In the genomic region with DNA sequence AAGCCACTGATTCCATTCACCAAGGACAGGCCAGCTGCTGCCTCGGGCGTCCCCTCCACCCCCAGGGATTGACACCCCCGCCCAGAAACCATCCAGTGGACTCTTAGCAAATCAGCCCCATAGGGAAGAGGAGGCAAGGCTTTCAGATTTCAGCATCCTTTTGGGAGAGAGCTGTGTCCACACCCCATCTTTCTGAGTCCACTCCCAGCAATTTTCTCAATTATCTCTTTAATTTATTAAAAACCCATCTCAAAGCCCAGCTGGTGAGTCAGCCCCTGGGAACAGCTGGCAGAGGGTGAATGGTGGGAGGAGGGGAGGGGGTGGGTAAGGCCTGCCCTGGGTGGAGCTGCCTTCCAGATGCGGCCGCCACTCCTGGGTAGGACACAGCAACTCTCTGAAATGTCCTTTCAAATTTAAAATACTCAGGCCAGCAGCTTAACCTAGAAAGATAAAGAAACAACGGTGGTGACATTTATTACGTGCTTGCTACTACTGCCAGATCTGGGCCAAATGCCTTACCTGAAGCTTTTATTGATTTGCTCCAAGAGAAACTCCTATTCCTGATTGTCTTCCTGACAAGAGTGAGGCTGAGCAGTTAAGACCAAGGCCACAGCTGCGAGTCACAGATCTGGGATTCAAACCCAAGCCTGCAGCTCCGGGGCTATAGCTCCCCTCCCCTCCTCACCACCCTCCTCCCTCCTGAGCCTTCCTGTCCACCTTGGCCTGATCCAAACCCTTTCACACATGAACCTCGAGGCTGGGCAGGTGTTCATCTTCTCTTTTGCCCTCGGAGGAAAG, we compare ENCODE assay signal across 16 cellular contexts.
DNase-seq lines count a peak whose midpoint lies in the region; ATAC-seq, FAIRE-seq and TF ChIP-seq lines count a peak whose summit lies in the region.
"Had no signal": no experiment of that assay in that cellular context is flagged by ENCODE, and none has a peak within 500 bp of the region (broad histone marks: within the 10 kb centered on the region; RNA-seq: fewer than 3 reads in every experiment).

No MANE protein-coding gene starts in this region.

- intact Hi-C loops in right cardiac atrium (cut with DNase I), result no loop called here

- H3K4me3 Mint-ChIP-seq in brain, result no peak overlapping the region

- no peak for TF ChIP-seq CTCF in brain (conservative IDR thresholded peaks at IDR 0.05)
- no peak for TF ChIP-seq CTCF in upper lobe of left lung (IDR thresholded peaks at IDR 0.05)

- H3K4me1 ChIP-seq in right cardiac atrium (ENCODE audit: control insufficient read depth, insufficient read depth, low read length) (no peaks in the 10 kb centered on the region), upper lobe of left lung (peaks cover under 1 to 16% (median 9%) of the 10 kb centered on the region in 4 donors), small intestine (ENCODE audit: control insufficient read depth in 2 of 2, insufficient read depth in 1 of 2, low read depth in 1 of 2, low read length in 1 of 2) (no peaks in the 10 kb centered on the region)
- H3K4me1 ChIP-seq: transverse colon had no signal

- TF ChIP-seq POLR2A in upper lobe of left lung (IDR thresholded peaks at IDR 0.05), result no peak

- H3K27me3 ChIP-seq in right cardiac atrium (ENCODE audit: control insufficient read depth, insufficient read depth), result no peaks in the 10 kb centered on the region
- H3K27me3 ChIP-seq in upper lobe of left lung, result no peaks in the 10 kb centered on the region
- no peaks in the 10 kb centered on the region for H3K27me3 ChIP-seq in small intestine (ENCODE audit: control insufficient read depth in 2 of 2, insufficient read depth in 2 of 2, low read length in 2 of 2)
- H3K27me3 ChIP-seq: sigmoid colon, transverse colon had no signal

- peak; percentile 77 for DNase-seq in NCI-H748 (lab: John Stamatoyannopoulos, UW; ENCODE audit: unreplicated experiment)
- no peak for DNase-seq in NCI-H748 treated with DMSO at 0.1 percent for 48 hours (lab: John Stamatoyannopoulos, UW)
- peak; percentile 65 to 79 (median 78) for DNase-seq in right cardiac atrium
- no peak for DNase-seq in upper lobe of left lung
- DNase-seq in HUDEP-2 (lab: John Stamatoyannopoulos, UW; ENCODE audit: unreplicated experiment in 76 of 76), result no peak
- no peak for DNase-seq in small intestine
- DNase-seq: DMS79; effector CD8-positive, alpha-beta T cell; MM.1S; sigmoid colon; transverse colon had no signal

- WGBS in right cardiac atrium, result 54% methylated on average over 11 of the region's 11 CpGs
- WGBS in upper lobe of left lung, 2 donors, result 81% methylated on average over 11 of the region's 11 CpGs
- 28 to 61% (median 43%) methylated on average over 11 of the region's 11 CpGs for WGBS in small intestine, 3 donors

- no peaks in the 10 kb centered on the region for H3K27me3 Mint-ChIP-seq in brain

- peak overlapping the region in 3 of 5 experiments; percentile 8 to 92 (median 46) for H3K27ac Mint-ChIP-seq in brain

- ATAC-seq in right cardiac atrium (peak; percentile 59 to 64), upper lobe of left lung (ENCODE audit: low FRiP score in 2 of 2) (peak in 1 of 2 donors; percentile 25), GM19351 (IDR thresholded peaks at IDR 0.05; ENCODE audit: unreplicated experiment) (no peak)

- no peak for TF ChIP-seq EP300 in upper lobe of left lung (IDR thresholded peaks at IDR 0.05)

- H3K36me3 ChIP-seq in upper lobe of left lung (peaks cover 0 to 66% (median 26%) of the 10 kb centered on the region in 4 donors), small intestine (ENCODE audit: control insufficient read depth in 2 of 2, insufficient read depth in 2 of 2, low read length in 2 of 2) (peaks cover 0 to 8% of the 10 kb centered on the region in 2 donors)
- H3K36me3 ChIP-seq: transverse colon had no signal

- H3K4me3 ChIP-seq in right cardiac atrium (ENCODE audit: low read length) (no peak overlapping the region), upper lobe of left lung (no peak overlapping the region), small intestine (ENCODE audit: low read depth in 1 of 2, low read length in 2 of 2) (no peak overlapping the region)
- H3K4me3 ChIP-seq: sigmoid colon, transverse colon had no signal

- peaks cover 38% of the 10 kb centered on the region for H3K4me1 Mint-ChIP-seq in brain

- FAIRE-seq in small intestine (lab: Jason Lieb, UNC), result no peak
- FAIRE-seq: A204.1, GM18507 had no signal

- no peaks in the 10 kb centered on the region for H3K36me3 Mint-ChIP-seq in brain

- no peaks in the 10 kb centered on the region for H3K9me3 Mint-ChIP-seq in brain

- no peaks in the 10 kb centered on the region for H3K9me3 ChIP-seq in right cardiac atrium (ENCODE audit: control insufficient read depth, low read length)
- no peaks in the 10 kb centered on the region for H3K9me3 ChIP-seq in upper lobe of left lung
- H3K9me3 ChIP-seq in small intestine (ENCODE audit: control insufficient read depth, low read depth), result no peaks in the 10 kb centered on the region
- H3K9me3 ChIP-seq: sigmoid colon, transverse colon had no signal

- H3K27ac ChIP-seq in right cardiac atrium (ENCODE audit: low read length) (no peak overlapping the region), upper lobe of left lung (peak overlapping the region in 3 of 4 donors; percentile 39 to 62 (median 61)), small intestine (ENCODE audit: low read depth in 1 of 2, low read length in 1 of 2) (peak overlapping the region in 1 of 2 donors; percentile 55)
- H3K27ac ChIP-seq: VCaP had no signal

Comparison
In these comparisons a context has a peak if more than half of its experiments do, and no peak if none do; other contexts are left out.
1. DNase-seq: peak in NCI-H748 (single experiment) and right cardiac atrium (3 of 3); none in NCI-H748 treated with DMSO at 0.1 percent for 48 hours (single experiment), upper lobe of left lung (0 of 2), HUDEP-2 (0 of 76) and small intestine (single experiment).